In the genomic region with DNA sequence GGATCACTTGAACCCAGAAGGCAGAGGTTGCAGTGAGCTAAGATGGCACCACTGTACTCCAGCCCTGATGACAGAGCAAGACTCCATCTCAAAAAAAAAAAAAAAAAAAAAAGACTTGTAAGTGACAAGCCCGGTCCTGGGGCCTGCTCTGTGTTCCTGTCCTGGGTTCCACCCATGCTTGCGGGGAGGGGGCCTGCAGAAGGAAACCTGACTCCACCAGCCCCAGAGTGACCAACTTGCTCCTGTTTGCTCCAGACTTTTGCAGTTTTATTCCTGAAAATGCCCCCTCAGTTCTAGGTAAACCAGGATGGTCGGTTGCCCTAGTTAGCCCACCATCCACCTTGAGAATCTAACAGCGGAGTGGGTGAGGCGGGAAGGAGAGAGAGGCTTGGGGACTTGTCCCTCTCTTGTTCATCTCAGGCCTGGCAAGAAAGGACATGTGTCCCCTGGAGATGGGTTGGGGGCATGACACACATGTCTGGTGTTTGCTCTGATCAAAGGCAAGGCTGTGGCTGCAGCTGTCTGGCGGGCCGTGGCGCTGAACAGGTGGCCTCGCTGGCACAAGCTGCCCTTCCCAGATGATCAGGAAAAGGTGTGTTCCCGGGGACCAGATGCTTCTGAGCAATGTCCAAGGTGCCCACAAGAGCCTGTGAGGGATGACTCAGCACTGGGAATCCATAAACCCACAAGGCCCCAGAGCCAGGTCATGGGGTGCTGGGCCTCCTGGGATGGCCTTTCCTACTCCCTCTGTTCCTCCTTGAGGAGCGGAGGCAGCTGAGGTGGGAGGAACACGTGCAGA, we compare ENCODE assay signal across 1 cellular context.
TF ChIP-seq lines count a peak whose summit lies in the region.

No MANE protein-coding gene starts in this region.

TF ChIP-seq in H1, 55 proteins besides CTCF, POLR2A, EP300 and RAD21:
- no peak for TF ChIP-seq SAP30 (IDR thresholded peaks at IDR 0.05; ENCODE audit: insufficient read depth, insufficient replicate concordance, low read length)
- no peak for TF ChIP-seq GABPA (IDR thresholded peaks at IDR 0.05; ENCODE audit: borderline replicate concordance, insufficient read depth, low read length)
- TF ChIP-seq ASH2L (IDR thresholded peaks at IDR 0.05; ENCODE audit: low read length) = no peak
- TF ChIP-seq KDM5A (IDR thresholded peaks at IDR 0.05; ENCODE audit: low read length) = no peak
- TF ChIP-seq TBP (IDR thresholded peaks at IDR 0.05; ENCODE audit: low read depth, low read length) = no peak
- no peak for TF ChIP-seq TAF7 (optimal IDR thresholded peaks at IDR 0.05; ENCODE audit: borderline replicate concordance, low read depth, low read length)
- no peak for TF ChIP-seq RXRA (IDR thresholded peaks at IDR 0.05; ENCODE audit: insufficient read depth, low read depth, low read length)
- TF ChIP-seq RFX5 (IDR thresholded peaks at IDR 0.05; ENCODE audit: borderline replicate concordance, low read depth, low read length) = no peak
- TF ChIP-seq HDAC2 (IDR thresholded peaks at IDR 0.05; ENCODE audit: borderline replicate concordance in 1 of 2, low read depth in 2 of 2, low read length in 2 of 2) = no peak
- no peak for TF ChIP-seq TEAD4 (IDR thresholded peaks at IDR 0.05; ENCODE audit: low read depth, low read length)
- TF ChIP-seq, protein P1, sequence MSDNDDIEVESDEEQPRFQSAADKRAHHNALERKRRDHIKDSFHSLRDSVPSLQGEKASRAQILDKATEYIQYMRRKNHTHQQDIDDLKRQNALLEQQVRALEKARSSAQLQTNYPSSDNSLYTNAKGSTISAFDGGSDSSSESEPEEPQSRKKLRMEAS (IDR thresholded peaks at IDR 0.05) = no peak
- TF ChIP-seq FOSL1 (IDR thresholded peaks at IDR 0.05; ENCODE audit: insufficient read depth, low read depth, low read length) = no peak
- TF ChIP-seq CREB1 (IDR thresholded peaks at IDR 0.05) = no peak
- TF ChIP-seq, protein P2, sequence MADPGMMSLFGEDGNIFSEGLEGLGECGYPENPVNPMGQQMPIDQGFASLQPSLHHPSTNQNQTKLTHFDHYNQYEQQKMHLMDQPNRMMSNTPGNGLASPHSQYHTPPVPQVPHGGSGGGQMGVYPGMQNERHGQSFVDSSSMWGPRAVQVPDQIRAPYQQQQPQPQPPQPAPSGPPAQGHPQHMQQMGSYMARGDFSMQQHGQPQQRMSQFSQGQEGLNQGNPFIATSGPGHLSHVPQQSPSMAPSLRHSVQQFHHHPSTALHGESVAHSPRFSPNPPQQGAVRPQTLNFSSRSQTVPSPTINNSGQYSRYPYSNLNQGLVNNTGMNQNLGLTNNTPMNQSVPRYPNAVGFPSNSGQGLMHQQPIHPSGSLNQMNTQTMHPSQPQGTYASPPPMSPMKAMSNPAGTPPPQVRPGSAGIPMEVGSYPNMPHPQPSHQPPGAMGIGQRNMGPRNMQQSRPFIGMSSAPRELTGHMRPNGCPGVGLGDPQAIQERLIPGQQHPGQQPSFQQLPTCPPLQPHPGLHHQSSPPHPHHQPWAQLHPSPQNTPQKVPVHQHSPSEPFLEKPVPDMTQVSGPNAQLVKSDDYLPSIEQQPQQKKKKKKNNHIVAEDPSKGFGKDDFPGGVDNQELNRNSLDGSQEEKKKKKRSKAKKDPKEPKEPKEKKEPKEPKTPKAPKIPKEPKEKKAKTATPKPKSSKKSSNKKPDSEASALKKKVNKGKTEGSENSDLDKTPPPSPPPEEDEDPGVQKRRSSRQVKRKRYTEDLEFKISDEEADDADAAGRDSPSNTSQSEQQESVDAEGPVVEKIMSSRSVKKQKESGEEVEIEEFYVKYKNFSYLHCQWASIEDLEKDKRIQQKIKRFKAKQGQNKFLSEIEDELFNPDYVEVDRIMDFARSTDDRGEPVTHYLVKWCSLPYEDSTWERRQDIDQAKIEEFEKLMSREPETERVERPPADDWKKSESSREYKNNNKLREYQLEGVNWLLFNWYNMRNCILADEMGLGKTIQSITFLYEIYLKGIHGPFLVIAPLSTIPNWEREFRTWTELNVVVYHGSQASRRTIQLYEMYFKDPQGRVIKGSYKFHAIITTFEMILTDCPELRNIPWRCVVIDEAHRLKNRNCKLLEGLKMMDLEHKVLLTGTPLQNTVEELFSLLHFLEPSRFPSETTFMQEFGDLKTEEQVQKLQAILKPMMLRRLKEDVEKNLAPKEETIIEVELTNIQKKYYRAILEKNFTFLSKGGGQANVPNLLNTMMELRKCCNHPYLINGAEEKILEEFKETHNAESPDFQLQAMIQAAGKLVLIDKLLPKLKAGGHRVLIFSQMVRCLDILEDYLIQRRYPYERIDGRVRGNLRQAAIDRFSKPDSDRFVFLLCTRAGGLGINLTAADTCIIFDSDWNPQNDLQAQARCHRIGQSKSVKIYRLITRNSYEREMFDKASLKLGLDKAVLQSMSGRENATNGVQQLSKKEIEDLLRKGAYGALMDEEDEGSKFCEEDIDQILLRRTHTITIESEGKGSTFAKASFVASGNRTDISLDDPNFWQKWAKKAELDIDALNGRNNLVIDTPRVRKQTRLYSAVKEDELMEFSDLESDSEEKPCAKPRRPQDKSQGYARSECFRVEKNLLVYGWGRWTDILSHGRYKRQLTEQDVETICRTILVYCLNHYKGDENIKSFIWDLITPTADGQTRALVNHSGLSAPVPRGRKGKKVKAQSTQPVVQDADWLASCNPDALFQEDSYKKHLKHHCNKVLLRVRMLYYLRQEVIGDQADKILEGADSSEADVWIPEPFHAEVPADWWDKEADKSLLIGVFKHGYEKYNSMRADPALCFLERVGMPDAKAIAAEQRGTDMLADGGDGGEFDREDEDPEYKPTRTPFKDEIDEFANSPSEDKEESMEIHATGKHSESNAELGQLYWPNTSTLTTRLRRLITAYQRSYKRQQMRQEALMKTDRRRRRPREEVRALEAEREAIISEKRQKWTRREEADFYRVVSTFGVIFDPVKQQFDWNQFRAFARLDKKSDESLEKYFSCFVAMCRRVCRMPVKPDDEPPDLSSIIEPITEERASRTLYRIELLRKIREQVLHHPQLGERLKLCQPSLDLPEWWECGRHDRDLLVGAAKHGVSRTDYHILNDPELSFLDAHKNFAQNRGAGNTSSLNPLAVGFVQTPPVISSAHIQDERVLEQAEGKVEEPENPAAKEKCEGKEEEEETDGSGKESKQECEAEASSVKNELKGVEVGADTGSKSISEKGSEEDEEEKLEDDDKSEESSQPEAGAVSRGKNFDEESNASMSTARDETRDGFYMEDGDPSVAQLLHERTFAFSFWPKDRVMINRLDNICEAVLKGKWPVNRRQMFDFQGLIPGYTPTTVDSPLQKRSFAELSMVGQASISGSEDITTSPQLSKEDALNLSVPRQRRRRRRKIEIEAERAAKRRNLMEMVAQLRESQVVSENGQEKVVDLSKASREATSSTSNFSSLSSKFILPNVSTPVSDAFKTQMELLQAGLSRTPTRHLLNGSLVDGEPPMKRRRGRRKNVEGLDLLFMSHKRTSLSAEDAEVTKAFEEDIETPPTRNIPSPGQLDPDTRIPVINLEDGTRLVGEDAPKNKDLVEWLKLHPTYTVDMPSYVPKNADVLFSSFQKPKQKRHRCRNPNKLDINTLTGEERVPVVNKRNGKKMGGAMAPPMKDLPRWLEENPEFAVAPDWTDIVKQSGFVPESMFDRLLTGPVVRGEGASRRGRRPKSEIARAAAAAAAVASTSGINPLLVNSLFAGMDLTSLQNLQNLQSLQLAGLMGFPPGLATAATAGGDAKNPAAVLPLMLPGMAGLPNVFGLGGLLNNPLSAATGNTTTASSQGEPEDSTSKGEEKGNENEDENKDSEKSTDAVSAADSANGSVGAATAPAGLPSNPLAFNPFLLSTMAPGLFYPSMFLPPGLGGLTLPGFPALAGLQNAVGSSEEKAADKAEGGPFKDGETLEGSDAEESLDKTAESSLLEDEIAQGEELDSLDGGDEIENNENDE (IDR thresholded peaks at IDR 0.05; ENCODE audit: insufficient replicate concordance, low read length) = no peak
